In the genomic region with DNA sequence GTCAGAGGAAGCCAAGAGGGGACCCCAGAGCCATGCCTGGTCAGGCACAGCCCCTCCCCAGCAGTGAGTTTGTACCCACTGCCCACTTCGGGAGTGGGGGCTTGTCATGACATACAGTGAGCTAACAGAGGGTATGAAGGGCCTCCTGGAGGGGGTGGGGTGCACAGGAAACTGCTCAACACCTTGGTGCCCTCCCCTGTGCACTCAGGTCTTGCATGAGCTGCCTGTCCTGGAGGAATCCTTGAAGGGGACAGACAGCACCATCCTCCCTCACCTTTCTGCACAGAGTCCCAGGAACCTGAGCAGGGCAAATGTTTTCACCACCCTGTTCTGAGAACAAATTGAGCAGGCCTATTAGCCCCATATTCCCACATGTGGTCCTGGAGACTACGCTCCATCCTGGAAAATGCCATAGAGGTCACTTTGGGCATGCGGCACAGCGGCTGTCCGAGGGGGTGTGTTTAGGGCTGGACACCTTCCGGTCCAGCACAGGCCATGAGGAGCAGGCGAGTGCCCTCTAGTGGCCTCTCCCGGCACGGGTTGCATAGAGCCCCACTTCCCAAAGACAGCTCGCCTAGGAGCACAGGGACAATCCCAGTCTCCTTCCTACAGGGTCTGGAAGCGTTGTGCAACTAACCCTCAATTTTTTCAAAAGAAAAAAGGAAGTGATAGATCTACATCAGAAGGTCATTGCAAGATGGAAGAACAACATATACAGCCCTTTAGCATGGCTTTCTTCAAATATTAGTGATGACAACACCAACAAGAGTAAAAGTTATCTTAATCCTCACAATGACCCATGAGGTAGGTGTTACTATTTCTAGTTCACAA, we compare ENCODE assay signal across 1 cellular context.
A peak's percentile ranks its signal among the peaks of the same experiment; 100 is the strongest.
TF ChIP-seq lines count a peak whose summit lies in the region.

No MANE protein-coding gene starts in this region.

TF ChIP-seq in HepG2, 621 proteins besides CTCF, POLR2A, EP300 and RAD21 (continued from another document and continues in another):
- TF ChIP-seq ZBTB40 (IDR thresholded peaks at IDR 0.05) (peak; percentile 84), ZBTB40 (CRISPR knock-in tag; IDR thresholded peaks at IDR 0.05) (peak; percentile 78), ATAD3A (CRISPR knock-in tag; IDR thresholded peaks at IDR 0.05) (no peak), REXO4 (CRISPR knock-in tag; IDR thresholded peaks at IDR 0.05; ENCODE audit: borderline replicate concordance) (no peak), KDM4B (CRISPR knock-in tag; IDR thresholded peaks at IDR 0.05) (peak; percentile 94), ZMYM2 (CRISPR knock-in tag; IDR thresholded peaks at IDR 0.05) (no peak), HNF4G (IDR thresholded peaks at IDR 0.05; ENCODE audit: borderline replicate concordance, low read depth, low read length) (peak; percentile 26; the same call in 1 of the 2 replicates), HNF4G (CRISPR knock-in tag; IDR thresholded peaks at IDR 0.05; ENCODE audit: borderline replicate concordance, low read depth) (no peak), XRCC5 (optimal IDR thresholded peaks at IDR 0.05; ENCODE audit: low read length) (peak; percentile 97), POLR2AphosphoS5 (IDR thresholded peaks at IDR 0.05; ENCODE audit: low read depth, low read length) (peak; percentile 59), RFX3 (CRISPR knock-in tag; IDR thresholded peaks at IDR 0.05) (no peak), TP53 (CRISPR knock-in tag; conservative IDR thresholded peaks at IDR 0.05) (no peak), KDM2A (CRISPR knock-in tag; IDR thresholded peaks at IDR 0.05; ENCODE audit: borderline replicate concordance, low read depth) (peak; percentile 87), ZNF605 (CRISPR knock-in tag; IDR thresholded peaks at IDR 0.05) (peak; percentile 28; the same call in 1 of the 2 replicates), SIX1 (CRISPR knock-in tag; IDR thresholded peaks at IDR 0.05; ENCODE audit: borderline replicate concordance) (no peak), TBX2 (CRISPR knock-in tag; IDR thresholded peaks at IDR 0.05; ENCODE audit: borderline replicate concordance) (peak; percentile 39; the same call in 1 of the 2 replicates), CCDC6 (CRISPR knock-in tag; IDR thresholded peaks at IDR 0.05) (peak; percentile 46; the same call in 1 of the 2 replicates), SALL1 (CRISPR knock-in tag; IDR thresholded peaks at IDR 0.05) (peak; percentile 88), HNRNPLL (IDR thresholded peaks at IDR 0.05; ENCODE audit: low read depth, low read length, poor library complexity, severe bottlenecking) (peak; percentile 21), ZNF468 (CRISPR knock-in tag; IDR thresholded peaks at IDR 0.05) (no peak), ZBTB20 (CRISPR knock-in tag; IDR thresholded peaks at IDR 0.05; ENCODE audit: borderline replicate concordance, low read depth) (peak; percentile 61; the same call in 1 of the 2 replicates), ZNF816 (CRISPR knock-in tag; IDR thresholded peaks at IDR 0.05; ENCODE audit: borderline replicate concordance) (no peak), PHF20 (CRISPR knock-in tag; IDR thresholded peaks at IDR 0.05) (peak; percentile 93), HMGA1 (CRISPR knock-in tag; conservative IDR thresholded peaks at IDR 0.05) (no peak), GABPB1 (CRISPR knock-in tag; IDR thresholded peaks at IDR 0.05) (peak; percentile 99), ZNF788 (CRISPR knock-in tag; IDR thresholded peaks at IDR 0.05; ENCODE audit: borderline replicate concordance) (no peak; the same call in 1 of the 2 replicates), SP140L (CRISPR knock-in tag; IDR thresholded peaks at IDR 0.05; ENCODE audit: borderline replicate concordance) (peak; percentile 61; the same call in 1 of the 2 replicates), ELF4 (CRISPR knock-in tag; IDR thresholded peaks at IDR 0.05; ENCODE audit: borderline replicate concordance) (no peak), MLLT10 (CRISPR knock-in tag; IDR thresholded peaks at IDR 0.05) (no peak), CBFB (CRISPR knock-in tag; IDR thresholded peaks at IDR 0.05) (0 out of 2 replicates have a peak, but pooled peaks have one; percentile 75), AHR (CRISPR knock-in tag; IDR thresholded peaks at IDR 0.05) (peak; percentile 57; the same call in 1 of the 2 replicates), GLMP (CRISPR knock-in tag; IDR thresholded peaks at IDR 0.05; ENCODE audit: borderline replicate concordance) (no peak), CC2D1A (CRISPR knock-in tag; IDR thresholded peaks at IDR 0.05) (no peak), HDAC6 (IDR thresholded peaks at IDR 0.05; ENCODE audit: low read depth, low read length) (no peak), ZNF556 (CRISPR knock-in tag; IDR thresholded peaks at IDR 0.05; ENCODE audit: borderline replicate concordance) (no peak; the same call in 1 of the 2 replicates), ZNF75D (CRISPR knock-in tag; IDR thresholded peaks at IDR 0.05; ENCODE audit: borderline replicate concordance) (no peak), KMT2A (CRISPR knock-in tag; IDR thresholded peaks at IDR 0.05) (0 out of 2 replicates have a peak, but pooled peaks have one; percentile 63), ZKSCAN5 (CRISPR knock-in tag; IDR thresholded peaks at IDR 0.05) (no peak), ZSCAN12 (CRISPR knock-in tag; IDR thresholded peaks at IDR 0.05) (no peak), GZF1 (CRISPR knock-in tag; IDR thresholded peaks at IDR 0.05) (no peak), ZNF224 (CRISPR knock-in tag; IDR thresholded peaks at IDR 0.05) (peak; percentile 40; the same call in 1 of the 2 replicates), POGZ (CRISPR knock-in tag; IDR thresholded peaks at IDR 0.05) (peak; percentile 99), ZNF749 (CRISPR knock-in tag; IDR thresholded peaks at IDR 0.05; ENCODE audit: borderline replicate concordance) (0 out of 2 replicates have a peak, but pooled peaks have one; percentile 12), SIX4 (CRISPR knock-in tag; IDR thresholded peaks at IDR 0.05) (no peak), XBP1 (CRISPR knock-in tag; IDR thresholded peaks at IDR 0.05) (no peak), TOE1 (CRISPR knock-in tag; IDR thresholded peaks at IDR 0.05) (no peak), ZNF160 (CRISPR knock-in tag; IDR thresholded peaks at IDR 0.05) (no peak), KDM3A (CRISPR knock-in tag; IDR thresholded peaks at IDR 0.05; ENCODE audit: low read depth) (peak; percentile 82; the same call in 1 of the 2 replicates), SMYD3 (CRISPR knock-in tag; IDR thresholded peaks at IDR 0.05) (peak; percentile 67; the same call in 1 of the 2 replicates), ZNF629 (CRISPR knock-in tag; conservative IDR thresholded peaks at IDR 0.05) (peak; percentile 41; the same call in 1 of the 2 replicates)
- TF ChIP-seq, protein P1, sequence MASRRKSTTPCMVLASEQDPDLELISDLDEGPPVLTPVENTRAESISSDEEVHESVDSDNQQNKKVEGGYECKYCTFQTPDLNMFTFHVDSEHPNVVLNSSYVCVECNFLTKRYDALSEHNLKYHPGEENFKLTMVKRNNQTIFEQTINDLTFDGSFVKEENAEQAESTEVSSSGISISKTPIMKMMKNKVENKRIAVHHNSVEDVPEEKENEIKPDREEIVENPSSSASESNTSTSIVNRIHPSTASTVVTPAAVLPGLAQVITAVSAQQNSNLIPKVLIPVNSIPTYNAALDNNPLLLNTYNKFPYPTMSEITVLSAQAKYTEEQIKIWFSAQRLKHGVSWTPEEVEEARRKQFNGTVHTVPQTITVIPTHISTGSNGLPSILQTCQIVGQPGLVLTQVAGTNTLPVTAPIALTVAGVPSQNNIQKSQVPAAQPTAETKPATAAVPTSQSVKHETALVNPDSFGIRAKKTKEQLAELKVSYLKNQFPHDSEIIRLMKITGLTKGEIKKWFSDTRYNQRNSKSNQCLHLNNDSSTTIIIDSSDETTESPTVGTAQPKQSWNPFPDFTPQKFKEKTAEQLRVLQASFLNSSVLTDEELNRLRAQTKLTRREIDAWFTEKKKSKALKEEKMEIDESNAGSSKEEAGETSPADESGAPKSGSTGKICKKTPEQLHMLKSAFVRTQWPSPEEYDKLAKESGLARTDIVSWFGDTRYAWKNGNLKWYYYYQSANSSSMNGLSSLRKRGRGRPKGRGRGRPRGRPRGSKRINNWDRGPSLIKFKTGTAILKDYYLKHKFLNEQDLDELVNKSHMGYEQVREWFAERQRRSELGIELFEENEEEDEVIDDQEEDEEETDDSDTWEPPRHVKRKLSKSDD (CRISPR knock-in tag; IDR thresholded peaks at IDR 0.05; ENCODE audit: low read depth): peak; percentile 81
- TF ChIP-seq, protein P2, sequence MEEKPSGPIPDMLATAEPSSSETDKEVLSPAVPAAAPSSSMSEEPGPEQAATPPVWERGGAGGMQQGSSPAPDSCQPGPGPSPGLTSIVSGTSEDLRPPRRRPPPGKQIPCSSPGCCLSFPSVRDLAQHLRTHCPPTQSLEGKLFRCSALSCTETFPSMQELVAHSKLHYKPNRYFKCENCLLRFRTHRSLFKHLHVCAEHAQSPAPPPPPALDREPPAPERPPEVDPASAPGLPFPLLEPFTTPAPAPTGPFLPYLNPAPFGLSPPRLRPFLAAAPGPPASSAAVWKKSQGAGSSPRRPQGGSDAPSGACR (CRISPR knock-in tag; IDR thresholded peaks at IDR 0.05): no peak
- TF ChIP-seq, protein P3, sequence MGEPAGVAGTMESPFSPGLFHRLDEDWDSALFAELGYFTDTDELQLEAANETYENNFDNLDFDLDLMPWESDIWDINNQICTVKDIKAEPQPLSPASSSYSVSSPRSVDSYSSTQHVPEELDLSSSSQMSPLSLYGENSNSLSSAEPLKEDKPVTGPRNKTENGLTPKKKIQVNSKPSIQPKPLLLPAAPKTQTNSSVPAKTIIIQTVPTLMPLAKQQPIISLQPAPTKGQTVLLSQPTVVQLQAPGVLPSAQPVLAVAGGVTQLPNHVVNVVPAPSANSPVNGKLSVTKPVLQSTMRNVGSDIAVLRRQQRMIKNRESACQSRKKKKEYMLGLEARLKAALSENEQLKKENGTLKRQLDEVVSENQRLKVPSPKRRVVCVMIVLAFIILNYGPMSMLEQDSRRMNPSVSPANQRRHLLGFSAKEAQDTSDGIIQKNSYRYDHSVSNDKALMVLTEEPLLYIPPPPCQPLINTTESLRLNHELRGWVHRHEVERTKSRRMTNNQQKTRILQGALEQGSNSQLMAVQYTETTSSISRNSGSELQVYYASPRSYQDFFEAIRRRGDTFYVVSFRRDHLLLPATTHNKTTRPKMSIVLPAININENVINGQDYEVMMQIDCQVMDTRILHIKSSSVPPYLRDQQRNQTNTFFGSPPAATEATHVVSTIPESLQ (CRISPR knock-in tag; conservative IDR thresholded peaks at IDR 0.05): no peak
